In genomic region chr2:153189091-153189490, GRCh38 we compare ENCODE assay signal across 8 cellular contexts.
"Had no signal": no experiment of that assay in that cellular context is flagged by ENCODE, and none has a peak within 500 bp of the region (broad histone marks: within the 10 kb centered on the region; RNA-seq: fewer than 3 reads in every experiment).

No MANE protein-coding gene starts in this region.

- H3K4me1 ChIP-seq: HAP-1 had no signal

- H3K4me3 ChIP-seq: GM23248, HAP-1 had no signal

- H2AFZ ChIP-seq: GM23248 had no signal

- H3K9me3 ChIP-seq: HAP-1 had no signal

- H3K9ac ChIP-seq: GM23248 had no signal

- H3K27ac ChIP-seq: GM23248 had no signal

- ATAC-seq: HCT116 had no signal

- DNase-seq: GM23248, GOT3, H7, HFFc6, KG1 had no signal

- H3K36me3 ChIP-seq: HAP-1 had no signal

- FAIRE-seq: HTR-8/SVneo had no signal
